Comparison of ENCODE assay signal across 17 cellular contexts in the genomic region with DNA sequence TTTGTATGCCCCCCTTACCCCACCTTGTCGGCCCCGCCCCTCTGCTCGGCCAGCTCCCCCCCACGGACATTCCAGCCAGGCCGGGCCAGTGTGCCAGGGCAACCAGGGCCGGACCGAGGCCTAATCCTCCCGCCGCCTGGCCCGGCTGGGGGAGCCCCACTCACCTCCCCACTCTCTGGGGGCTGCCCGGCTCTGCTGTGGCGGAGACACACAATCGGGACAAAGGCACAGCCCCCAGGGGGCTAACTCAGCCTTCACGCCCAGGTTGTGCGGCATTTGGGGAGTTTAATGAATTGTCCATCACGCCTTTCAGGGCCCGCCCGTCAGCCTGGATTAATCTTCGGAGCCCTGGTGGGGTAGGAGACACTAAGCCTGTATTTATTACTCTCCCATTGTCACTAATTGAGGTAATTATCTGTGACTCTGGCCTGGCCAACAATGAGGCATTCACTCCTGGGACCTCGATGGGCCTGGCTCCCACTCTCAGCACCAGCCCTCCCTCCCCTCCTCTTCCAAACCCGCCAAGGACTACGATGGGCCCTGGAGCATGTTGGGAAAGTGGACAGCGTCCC. TPM values are rescaled to one million over a fixed set of nuclear protein-coding genes. Genes with fewer than 3 reads are reported as not detected.
"Had no signal": no experiment of that assay in that cellular context is flagged by ENCODE, and none has a peak within 500 bp of the region (broad histone marks: within the 10 kb centered on the region; RNA-seq: fewer than 3 reads in every experiment).

No MANE protein-coding gene starts in this region.

- H3K9me3 ChIP-seq: esophagus muscularis mucosa, tibial artery, uterus had no signal

- H3K36me3 Mint-ChIP-seq: activated naive CD8-positive, alpha-beta T cell had no signal

- H3K4me3 Mint-ChIP-seq: activated naive CD8-positive, alpha-beta T cell; dendritic cell treated with granulocyte-macrophage colony-stimulating factor and Interleukin-4, amounts not matched to agents 40 ng/mL and 50 ng/mL, for 4 days had no signal

- DNase-seq: activated CD4-positive, alpha-beta T cell treated with anti-CD3 and anti-CD28 coated beads for 1 hour; activated CD4-positive, alpha-beta T cell treated with anti-CD3 and anti-CD28 coated beads, Interleukin-2, amount 50 U/mL, for 48 hours; activated gamma-delta T cell; activated T-cell treated with anti-CD3 and anti-CD28 coated beads, Interleukin-2, amount 50 U/mL, for 48 hours; amygdala; brain microvascular endothelial cell; left colon; midbrain; small intestine; tibial artery; uterus had no signal

- H3K4me3 ChIP-seq: esophagus muscularis mucosa, lung, tibial artery, uterus had no signal

- H3K27ac ChIP-seq: brain microvascular endothelial cell, esophagus muscularis mucosa, tibial artery, uterus had no signal

- ATAC-seq: left colon, right cardiac atrium had no signal

- H3K27ac Mint-ChIP-seq: activated naive CD8-positive, alpha-beta T cell; dendritic cell treated with granulocyte-macrophage colony-stimulating factor and Interleukin-4, amounts not matched to agents 40 ng/mL and 50 ng/mL, for 4 days had no signal

- H3K9me3 Mint-ChIP-seq: dendritic cell treated with granulocyte-macrophage colony-stimulating factor and Interleukin-4, amounts not matched to agents 40 ng/mL and 50 ng/mL, for 4 days had no signal

- H3K36me3 ChIP-seq: brain microvascular endothelial cell, esophagus muscularis mucosa, tibial artery, uterus had no signal

- H3K4me1 ChIP-seq: uterus had no signal

RNA-seq across cellular contexts. Expression of gene WNT1, which starts 8.7 kb away (rescaled TPM):
- total RNA-seq: esophagus muscularis mucosa, fibroblast of villous mesenchyme, left colon, right cardiac atrium, uterus had no signal
- polyA plus RNA-seq: right cardiac atrium, small intestine had no signal

RNA-seq across cellular contexts. Expression of gene WNT10B, which starts 15.3 kb away (rescaled TPM):
- total RNA-seq: fibroblast of villous mesenchyme had no signal
